ENCODE assay signal across 27 cellular contexts in genomic region chr7:104652865-104653264, GRCh38.
"Had no signal": no experiment of that assay in that cellular context is flagged by ENCODE, and none has a peak within 500 bp of the region (broad histone marks: within the 10 kb centered on the region; RNA-seq: fewer than 3 reads in every experiment).

No MANE protein-coding gene starts in this region.

- DNase-seq: colonic mucosa; cortex of kidney; dermis blood vessel endothelial cell; dorsolateral prefrontal cortex; effector CD4-positive, alpha-beta T cell; effector CD8-positive, alpha-beta T cell; effector memory CD4-positive, alpha-beta T cell; effector memory CD8-positive, alpha-beta T cell; erythroblast; esophagus squamous epithelium; foreskin fibroblast; foreskin keratinocyte; foreskin melanocyte; gastrocnemius medialis; glutamatergic neuron; head of caudate nucleus; heart left ventricle; heart right ventricle had no signal

- FAIRE-seq: colon, endometrium, endothelial cell of umbilical vein, frontal cortex had no signal

- ATAC-seq: effector memory CD8-positive, alpha-beta T cell; esophagus mucosa; foreskin keratinocyte; gastrocnemius medialis; gastroesophageal sphincter; heart left ventricle; heart right ventricle had no signal

- H3K4me3 ChIP-seq: colonic mucosa, coronary artery, dorsolateral prefrontal cortex, esophagus muscularis mucosa, esophagus squamous epithelium, gastrocnemius medialis, gastroesophageal sphincter, heart left ventricle, heart right ventricle had no signal

- H3K9me3 ChIP-seq: colonic mucosa, esophagus muscularis mucosa, esophagus squamous epithelium, gastrocnemius medialis, gastroesophageal sphincter, heart left ventricle, heart right ventricle had no signal

- H3K27ac ChIP-seq: colonic mucosa, coronary artery, dorsolateral prefrontal cortex, epithelial cell of prostate, esophagus muscularis mucosa, esophagus squamous epithelium, foreskin keratinocyte, gastrocnemius medialis, gastroesophageal sphincter, heart left ventricle, heart right ventricle had no signal

- H3K36me3 ChIP-seq: colonic mucosa, esophagus muscularis mucosa, esophagus squamous epithelium, gastrocnemius medialis, gastroesophageal sphincter, heart left ventricle, heart right ventricle had no signal

- H3K4me1 ChIP-seq: colonic mucosa, esophagus muscularis mucosa, esophagus squamous epithelium, foreskin keratinocyte, gastrocnemius medialis, gastroesophageal sphincter had no signal

- H3K27me3 ChIP-seq: colonic mucosa, esophagus muscularis mucosa, esophagus squamous epithelium, foreskin keratinocyte, gastrocnemius medialis, heart left ventricle, heart right ventricle had no signal
